In genomic region chr3:179563298-179563934, GRCh38 we compare ENCODE assay signal across 8 cellular contexts. TPM values are rescaled to one million over a fixed set of nuclear protein-coding genes. Genes with fewer than 3 reads are reported as not detected.
DNase-seq lines count a peak whose midpoint lies in the region; ATAC-seq and TF ChIP-seq lines count a peak whose summit lies in the region.

No MANE protein-coding gene starts in this region.

- peak; percentile 77 for TF ChIP-seq CTCF in endodermal cell (conservative IDR thresholded peaks at IDR 0.05)

- peak overlapping the region; percentile 67 for H3K4me3 ChIP-seq in CD4-positive, CD25-positive, alpha-beta regulatory T cell (ENCODE audit: low read depth, low read length)
- H3K4me3 ChIP-seq in endodermal cell (ENCODE audit: low read length) = peak overlapping the region; percentile 90

- no peaks in the 10 kb centered on the region for H3K36me3 ChIP-seq in CD4-positive, CD25-positive, alpha-beta regulatory T cell (ENCODE audit: control insufficient read depth, insufficient read depth, low read length)
- H3K36me3 ChIP-seq in endodermal cell (ENCODE audit: control insufficient read depth, insufficient read depth, low read length) = no peaks in the 10 kb centered on the region

- peak overlapping the region; percentile 72 for H3K9ac ChIP-seq in endodermal cell (ENCODE audit: extremely low read depth, low read length, poor library complexity, severe bottlenecking)

- ATAC-seq in CD4-positive, CD25-positive, alpha-beta regulatory T cell (ENCODE audit: low read depth in 2 of 2) = peak; percentile 40 to 46
- ATAC-seq in GM19328 (IDR thresholded peaks at IDR 0.05; ENCODE audit: unreplicated experiment) (peak; percentile 37), HG03457 (IDR thresholded peaks at IDR 0.05; ENCODE audit: unreplicated experiment) (peak; percentile 46)
- ATAC-seq in activated CD8-positive, alpha-beta memory T cell treated with anti-CD3 and anti-CD28 coated beads, Interleukin-2, amount 10 ng/mL, durations not matched to agents 7 days and 5 days = peak; percentile 59

- H3K9me3 ChIP-seq in CD4-positive, CD25-positive, alpha-beta regulatory T cell (ENCODE audit: control insufficient read depth in 2 of 2, low read length in 2 of 2) = no peaks in the 10 kb centered on the region
- no peaks in the 10 kb centered on the region for H3K9me3 ChIP-seq in endodermal cell (ENCODE audit: control insufficient read depth, low read length)

- peak overlapping the region; percentile 72 for H3K27ac ChIP-seq in CD4-positive, CD25-positive, alpha-beta regulatory T cell (ENCODE audit: insufficient read depth, low read length, poor library complexity, severe bottlenecking)
- H3K27ac ChIP-seq in endodermal cell (ENCODE audit: low read depth, low read length) = peak overlapping the region; percentile 98

- WGBS in endodermal cell (ENCODE audit: insufficient coverage in 1 of 2, insufficient read length in 1 of 2), 2 experiments = 0% methylated on average over 20 to 38 of the region's 39 CpGs

- H3K27me3 ChIP-seq in CD4-positive, CD25-positive, alpha-beta regulatory T cell (ENCODE audit: control insufficient read depth, insufficient read depth, low read length) = peaks cover 5% of the 10 kb centered on the region
- H3K27me3 ChIP-seq in endodermal cell (ENCODE audit: control insufficient read depth, insufficient read depth, low read length, poor library complexity, severe bottlenecking) = no peaks in the 10 kb centered on the region

- peak; percentile 54 to 86 (median 61) for DNase-seq in CD4-positive, CD25-positive, alpha-beta regulatory T cell
- peak; percentile 93 for DNase-seq in NOMO-1 treated with DMSO at 0.1 percent for 48 hours (lab: John Stamatoyannopoulos, UW; ENCODE audit: unreplicated experiment)
- peak; percentile 86 for DNase-seq in activated CD8-positive, alpha-beta memory T cell treated with anti-CD3 and anti-CD28 coated beads, Interleukin-2, amount 10 ng/mL, durations not matched to agents 7 days and 5 days
- peak; percentile 87 for DNase-seq in endodermal cell
- DNase-seq in midbrain (lab: John Stamatoyannopoulos, UW) = peak; percentile 10
- peak; percentile 14 to 38 for DNase-seq in stimulated activated CD8-positive, alpha-beta memory T cell treated with anti-CD3 and anti-CD28 coated beads, Interleukin-2, amount 100 ng/mL, for 1 hour (ENCODE audit: low read depth in 2 of 2)

- peak overlapping the region; percentile 96 to 100 (median 98) for H3K4me3 Mint-ChIP-seq in CD4-positive, CD25-positive, alpha-beta regulatory T cell
- H3K4me3 Mint-ChIP-seq in activated CD8-positive, alpha-beta memory T cell treated with anti-CD3 and anti-CD28 coated beads, Interleukin-2, amount 10 ng/mL, durations not matched to agents 7 days and 5 days = peak overlapping the region; percentile 99
- H3K4me3 Mint-ChIP-seq in endodermal cell = peak overlapping the region; percentile 93

- CTCF ChIA-PET in activated CD8-positive, alpha-beta memory T cell treated with anti-CD3 and anti-CD28 coated beads, Interleukin-2, amount 10 ng/mL, durations not matched to agents 7 days and 5 days (lab: Charles Lee) = interaction anchor here (0.5 to 1.7 kb wide), 8 partner anchors 17 to 548 kb away, joined by 3 to 5 read pairs (median 3); no protein-coding TSS in a partner anchor

- H3K4me1 Mint-ChIP-seq in CD4-positive, CD25-positive, alpha-beta regulatory T cell = peaks cover 18 to 37% (median 26%) of the 10 kb centered on the region in 4 donors
- H3K4me1 Mint-ChIP-seq in activated CD8-positive, alpha-beta memory T cell treated with anti-CD3 and anti-CD28 coated beads, Interleukin-2, amount 10 ng/mL, durations not matched to agents 7 days and 5 days = peaks cover 37% of the 10 kb centered on the region
- peaks cover 7% of the 10 kb centered on the region for H3K4me1 Mint-ChIP-seq in endodermal cell

- H3K36me3 Mint-ChIP-seq in CD4-positive, CD25-positive, alpha-beta regulatory T cell = no peaks in the 10 kb centered on the region
- peaks cover 2% of the 10 kb centered on the region for H3K36me3 Mint-ChIP-seq in activated CD8-positive, alpha-beta memory T cell treated with anti-CD3 and anti-CD28 coated beads, Interleukin-2, amount 10 ng/mL, durations not matched to agents 7 days and 5 days
- no peaks in the 10 kb centered on the region for H3K36me3 Mint-ChIP-seq in endodermal cell (ENCODE audit: low read depth)

- H3K4me1 ChIP-seq in CD4-positive, CD25-positive, alpha-beta regulatory T cell (ENCODE audit: control insufficient read depth, insufficient read depth, low read length, poor library complexity, severe bottlenecking) = peaks cover 31% of the 10 kb centered on the region
- no peaks in the 10 kb centered on the region for H3K4me1 ChIP-seq in endodermal cell (ENCODE audit: control insufficient read depth, insufficient read depth, low read length)

- peak overlapping the region; percentile 21 to 95 (median 91) for H3K27ac Mint-ChIP-seq in CD4-positive, CD25-positive, alpha-beta regulatory T cell
- H3K27ac Mint-ChIP-seq in activated CD8-positive, alpha-beta memory T cell treated with anti-CD3 and anti-CD28 coated beads, Interleukin-2, amount 10 ng/mL, durations not matched to agents 7 days and 5 days = peak overlapping the region; percentile 98
- peak overlapping the region; percentile 91 for H3K27ac Mint-ChIP-seq in endodermal cell

- peaks cover 0 to 2% (median 0%) of the 10 kb centered on the region in 7 donors for H3K9me3 Mint-ChIP-seq in CD4-positive, CD25-positive, alpha-beta regulatory T cell
- H3K9me3 Mint-ChIP-seq in activated CD8-positive, alpha-beta memory T cell treated with anti-CD3 and anti-CD28 coated beads, Interleukin-2, amount 10 ng/mL, durations not matched to agents 7 days and 5 days (ENCODE audit: low read depth) = no peaks in the 10 kb centered on the region
- H3K9me3 Mint-ChIP-seq in endodermal cell = no peaks in the 10 kb centered on the region

- peaks cover 23% of the 10 kb centered on the region for H3K27me3 Mint-ChIP-seq in CD4-positive, CD25-positive, alpha-beta regulatory T cell
- H3K27me3 Mint-ChIP-seq in activated CD8-positive, alpha-beta memory T cell treated with anti-CD3 and anti-CD28 coated beads, Interleukin-2, amount 10 ng/mL, durations not matched to agents 7 days and 5 days = peaks cover 12% of the 10 kb centered on the region
- no peaks in the 10 kb centered on the region for H3K27me3 Mint-ChIP-seq in endodermal cell (ENCODE audit: insufficient read depth)

RNA-seq across cellular contexts. Expression of gene ACTL6A, which starts 0.7 kb away (rescaled TPM):
- 31.1 TPM for total RNA-seq in CD4-positive, CD25-positive, alpha-beta regulatory T cell
- 10 to 100 TPM; 65.6 to 84.4 (median 75.1) TPM for polyA plus RNA-seq in CD4-positive, CD25-positive, alpha-beta regulatory T cell
- 10 to 100 TPM; 80.1 to 92.7 TPM for total RNA-seq in activated CD8-positive, alpha-beta memory T cell treated with anti-CD3 and anti-CD28 coated beads, Interleukin-2, amount 10 ng/mL, durations not matched to agents 7 days and 5 days
- 10 to 100 TPM; 59.9 to 67.4 TPM for total RNA-seq in endodermal cell
- 108 TPM for polyA plus RNA-seq in endodermal cell (2013, experiment 1 of 2)
- 94.9 TPM for polyA plus RNA-seq in endodermal cell (2013, experiment 2 of 2)

RNA-seq across cellular contexts. Expression of gene MRPL47, which starts 41.0 kb away (rescaled TPM):
- 24.0 TPM for total RNA-seq in CD4-positive, CD25-positive, alpha-beta regulatory T cell
- 10 to 100 TPM; 54.4 to 69.1 (median 62.1) TPM for polyA plus RNA-seq in CD4-positive, CD25-positive, alpha-beta regulatory T cell
- total RNA-seq in activated CD8-positive, alpha-beta memory T cell treated with anti-CD3 and anti-CD28 coated beads, Interleukin-2, amount 10 ng/mL, durations not matched to agents 7 days and 5 days = 10 to 100 TPM; 29.7 to 49.8 TPM
- total RNA-seq in endodermal cell = 10 to 100 TPM; 63.8 to 74.8 TPM
- 72.0 TPM for polyA plus RNA-seq in endodermal cell (2013, experiment 1 of 2)
- 64.4 TPM for polyA plus RNA-seq in endodermal cell (2013, experiment 2 of 2)

RNA-seq across cellular contexts. Expression of gene NDUFB5, which starts 41.2 kb away (rescaled TPM):
- total RNA-seq in CD4-positive, CD25-positive, alpha-beta regulatory T cell = 35.2 TPM
- 100 to 1,000 TPM in 2 of 4 donors, 10 to 100 TPM in 2; 84.4 to 111 (median 94.2) TPM for polyA plus RNA-seq in CD4-positive, CD25-positive, alpha-beta regulatory T cell
- total RNA-seq in activated CD8-positive, alpha-beta memory T cell treated with anti-CD3 and anti-CD28 coated beads, Interleukin-2, amount 10 ng/mL, durations not matched to agents 7 days and 5 days = 10 to 100 TPM; 83.1 to 97.3 TPM
- total RNA-seq in endodermal cell = 100 to 1,000 TPM; 103 to 116 TPM
- polyA plus RNA-seq in endodermal cell (2013, experiment 1 of 2) = 130 TPM
- polyA plus RNA-seq in endodermal cell (2013, experiment 2 of 2) = 121 TPM

Comparison
In these comparisons a context has a peak if more than half of its experiments do, and no peak if none do; other contexts are left out.
1. Peak in every context shown above with its lines: DNase-seq, ATAC-seq, H3K4me3 ChIP-seq and H3K27ac ChIP-seq.
2. DNase-seq: peak in every context shown above with its lines; median percentile 93 in NOMO-1 treated with DMSO at 0.1 percent for 48 hours; 87 in endodermal cell; 86 in activated CD8-positive, alpha-beta memory T cell treated with anti-CD3 and anti-CD28 coated beads, Interleukin-2, amount 10 ng/mL, durations not matched to agents 7 days and 5 days; 61 in CD4-positive, CD25-positive, alpha-beta regulatory T cell; 26 in stimulated activated CD8-positive, alpha-beta memory T cell treated with anti-CD3 and anti-CD28 coated beads, Interleukin-2, amount 100 ng/mL, for 1 hour; 10 in midbrain.